In genomic region chr11:10540546-10540914, GRCh38 we compare ENCODE assay signal across 8 cellular contexts. TPM values are rescaled to one million over a fixed set of nuclear protein-coding genes. Genes with fewer than 3 reads are reported as not detected.
DNase-seq lines count a peak whose midpoint lies in the region; ATAC-seq and TF ChIP-seq lines count a peak whose summit lies in the region.

No MANE protein-coding gene starts in this region.

- intact Hi-C loops in cardiac septum (cut with DNase I), result no loop called here
- intact Hi-C loops in ovary (cut with DNase I), result no loop called here

- H3K27me3 ChIP-seq in DND-41 (ENCODE audit: insufficient read depth, low read length, poor library complexity), result no peaks in the 10 kb centered on the region
- H3K27me3 ChIP-seq in ovary, result no peaks in the 10 kb centered on the region

- no peak for TF ChIP-seq POLR2A in ovary (IDR thresholded peaks at IDR 0.05)

- peaks cover 5% of the 10 kb centered on the region for H3K9me3 Mint-ChIP-seq in activated CD8-positive, alpha-beta T cell treated with anti-CD3 and anti-CD28 coated beads, Interleukin-2, amount 10 ng/mL, durations not matched to agents 7 days and 5 days (ENCODE audit: insufficient read depth)

- H2AFZ ChIP-seq in DND-41 (ENCODE audit: low read depth, low read length), result peak overlapping the region; percentile 98

- H3K4me2 ChIP-seq in DND-41 (ENCODE audit: insufficient read depth, low read length), result peak overlapping the region; percentile 97

- H3K27me3 Mint-ChIP-seq in activated CD8-positive, alpha-beta T cell treated with anti-CD3 and anti-CD28 coated beads, Interleukin-2, amount 10 ng/mL, durations not matched to agents 7 days and 5 days (ENCODE audit: low read depth), result no peaks in the 10 kb centered on the region

- H3K4me3 ChIP-seq in DND-41 (ENCODE audit: low read depth in 1 of 2, low read length in 2 of 2), result peak overlapping the region; percentile 46 to 96
- H3K4me3 ChIP-seq in ovary, result peak overlapping the region; percentile 70

- DNase-seq in DND-41 (no peak), cardiac septum (ENCODE audit: low spot score) (peak; percentile 81), ovary (no peak), GM19238 (ENCODE audit: insufficient read length, low spot score) (no peak)
- no peak for DNase-seq in activated CD8-positive, alpha-beta T cell treated with anti-CD3 and anti-CD28 coated beads, Interleukin-2, amount 10 ng/mL, durations not matched to agents 7 days and 5 days
- DNase-seq in NK-92 treated with Interleukin-12 subunit alpha and Interleukin-12 subunit beta, amount 100 ng/mL, for 24 hours (lab: John Stamatoyannopoulos, UW), result no peak

- H3K4me1 ChIP-seq in DND-41 (ENCODE audit: insufficient read depth, low read length) (peaks cover 21% of the 10 kb centered on the region), ovary (ENCODE audit: insufficient read depth) (no peaks in the 10 kb centered on the region)

- POLR2A ChIA-PET in activated CD8-positive, alpha-beta T cell treated with anti-CD3 and anti-CD28 coated beads, Interleukin-2, amount 10 ng/mL, durations not matched to agents 7 days and 5 days (lab: Charles Lee), result interaction anchor here (0.9 to 2.5 kb wide), 9 partner anchors 8 to 268 kb away, joined by 3 to 29 read pairs (median 4); partner anchors contain the start of genes AMPD3 and EIF4G2

- H4K20me1 ChIP-seq in DND-41 (ENCODE audit: insufficient read depth, low read length), result no peaks in the 10 kb centered on the region

- H3K4me3 Mint-ChIP-seq in activated CD8-positive, alpha-beta T cell treated with anti-CD3 and anti-CD28 coated beads, Interleukin-2, amount 10 ng/mL, durations not matched to agents 7 days and 5 days, result peak overlapping the region; percentile 90

- H3K36me3 ChIP-seq in DND-41 (ENCODE audit: insufficient read depth, low read length) (no peaks in the 10 kb centered on the region), ovary (no peaks in the 10 kb centered on the region)

- peaks cover 4% of the 10 kb centered on the region for H3K9me3 ChIP-seq in DND-41 (ENCODE audit: insufficient read depth, low read length, severe bottlenecking)
- no peaks in the 10 kb centered on the region for H3K9me3 ChIP-seq in ovary

- WGBS in ovary, 3 donors, result 0 to 1% (median 1%) methylated on average over 25 of the region's 25 CpGs

- H3K27ac ChIP-seq in DND-41 (ENCODE audit: low read length) (peak overlapping the region; percentile 76), ovary (peak overlapping the region; percentile 33 to 74)

- TF ChIP-seq CTCF in DND-41 (IDR thresholded peaks at IDR 0.05; ENCODE audit: borderline replicate concordance, extremely low read depth, low read length, poor library complexity, severe bottlenecking) (no peak), ovary (IDR thresholded peaks at IDR 0.05) (no peak)

- H3K9ac ChIP-seq in DND-41 (ENCODE audit: low read depth, low read length), result peak overlapping the region; percentile 90

- peaks cover 15% of the 10 kb centered on the region for H3K79me2 ChIP-seq in DND-41 (ENCODE audit: insufficient read depth, low read length)

- no peaks in the 10 kb centered on the region for H3K36me3 Mint-ChIP-seq in activated CD8-positive, alpha-beta T cell treated with anti-CD3 and anti-CD28 coated beads, Interleukin-2, amount 10 ng/mL, durations not matched to agents 7 days and 5 days (ENCODE audit: low read depth)

- peak overlapping the region; percentile 79 for H3K27ac Mint-ChIP-seq in activated CD8-positive, alpha-beta T cell treated with anti-CD3 and anti-CD28 coated beads, Interleukin-2, amount 10 ng/mL, durations not matched to agents 7 days and 5 days

- peaks cover 25% of the 10 kb centered on the region for H3K4me1 Mint-ChIP-seq in activated CD8-positive, alpha-beta T cell treated with anti-CD3 and anti-CD28 coated beads, Interleukin-2, amount 10 ng/mL, durations not matched to agents 7 days and 5 days (ENCODE audit: low read depth)

- CTCF ChIA-PET in activated CD8-positive, alpha-beta T cell treated with anti-CD3 and anti-CD28 coated beads, Interleukin-2, amount 10 ng/mL, durations not matched to agents 7 days and 5 days (lab: Charles Lee), result interaction anchor here (0.6 to 4.3 kb wide), 60 partner anchors 8 to 1431 kb away, joined by 3 to 67 read pairs (median 6); partner anchors contain the start of genes AMPD3, CTR9 and LYVE1

- ATAC-seq in DND-41 (ENCODE audit: insufficient read depth, low read depth), result peak; percentile 6; the same call in 2 of the 3 replicates
- ATAC-seq in GM21390 (IDR thresholded peaks at IDR 0.05; ENCODE audit: unreplicated experiment), result peak; percentile 21
- ATAC-seq in HG03571 (IDR thresholded peaks at IDR 0.05; ENCODE audit: unreplicated experiment), result peak; percentile 26
- peak; percentile 34 for ATAC-seq in activated CD8-positive, alpha-beta T cell treated with anti-CD3 and anti-CD28 coated beads, Interleukin-2, amount 10 ng/mL, durations not matched to agents 7 days and 5 days

- no peak for TF ChIP-seq EP300 in ovary (IDR thresholded peaks at IDR 0.05)

RNA-seq across cellular contexts. Expression of gene RNF141, which starts 0.5 kb away (rescaled TPM):
- total RNA-seq in activated CD8-positive, alpha-beta T cell treated with anti-CD3 and anti-CD28 coated beads, Interleukin-2, amount 10 ng/mL, durations not matched to agents 7 days and 5 days, result 10 to 100 TPM; 10.7 to 11.6 TPM
- 36.8 TPM for total RNA-seq in cardiac septum
- total RNA-seq in ovary, result 10 to 100 TPM; 11.2 to 30.0 (median 16.6) TPM
- polyA plus RNA-seq in ovary, result 10 to 100 TPM in 1 of 2 donors, 1 to 10 TPM in 1; 8.1 to 23.1 TPM

RNA-seq across cellular contexts. Expression of gene LYVE1, which starts 27.9 kb away (rescaled TPM):
- not detected for total RNA-seq in activated CD8-positive, alpha-beta T cell treated with anti-CD3 and anti-CD28 coated beads, Interleukin-2, amount 10 ng/mL, durations not matched to agents 7 days and 5 days
- 15.2 TPM for total RNA-seq in cardiac septum
- 10 to 100 TPM; 19.0 to 49.9 (median 34.5) TPM for total RNA-seq in ovary
- polyA plus RNA-seq in ovary, result 100 to 1,000 TPM in 1 of 2 donors, 10 to 100 TPM in 1; 22.9 to 159 TPM

Comparison
In these comparisons a context has a peak if more than half of its experiments do, and no peak if none do; other contexts are left out.
1. RNA of gene LYVE1, which starts 27.9 kb away (total RNA-seq): 19.0 to 49.9 TPM in ovary and 15.2 TPM in cardiac septum (single experiment); not detected in activated CD8-positive, alpha-beta T cell treated with anti-CD3 and anti-CD28 coated beads, Interleukin-2, amount 10 ng/mL, durations not matched to agents 7 days and 5 days; every median in the first group is over 10 times any median in the second.
2. Peak in every context shown above with its lines, with median percentiles within 50 percentile points of each other: ATAC-seq.